7 cellular contexts compared by ENCODE assay signal in genomic region chr5:10630744-10631143, GRCh38.
DNase-seq lines count a peak whose midpoint lies in the region; ATAC-seq, FAIRE-seq and TF ChIP-seq lines count a peak whose summit lies in the region.
"Not testable (repeated sequence)": the region's sequence is repeated elsewhere in the genome, so short reads cannot be mapped to it uniquely, and the experiment has no call there.

No MANE protein-coding gene starts in this region.

- not testable (repeated sequence) for TF ChIP-seq POLR2A in GM12878 (IDR thresholded peaks at IDR 0.05; ENCODE audit: low read depth, low read length)

- peaks cover 74% of the 10 kb centered on the region for H3K79me2 ChIP-seq in GM12878 (ENCODE audit: control insufficient read depth, insufficient read depth, low read length)

- H3K36me3 Mint-ChIP-seq in CD4-positive, CD25-positive, alpha-beta regulatory T cell; memory B cell: not testable (repeated sequence)
- peaks cover 22% of the 10 kb centered on the region for H3K36me3 Mint-ChIP-seq in activated CD4-positive, alpha-beta T cell treated with anti-CD3 and anti-CD28 coated beads, Interleukin-2, amount 10 ng/mL, durations not matched to agents 24 days and 14 days (ENCODE audit: low read depth)
- peaks cover 62 to 81% of the 10 kb centered on the region in 2 donors for H3K36me3 Mint-ChIP-seq in stimulated activated naive B cell treated with anti-CD40 and anti-IgM and Interleukin-4, amounts not matched to agents 10 μg/mL and 1 μg/mL and 100 μg/mL, for 72 hours

- H3K27me3 Mint-ChIP-seq in CD4-positive, CD25-positive, alpha-beta regulatory T cell; activated CD4-positive, alpha-beta T cell treated with anti-CD3 and anti-CD28 coated beads, Interleukin-2, amount 10 ng/mL, durations not matched to agents 24 days and 14 days; memory B cell; stimulated activated naive B cell treated with anti-CD40 and anti-IgM and Interleukin-4, amounts not matched to agents 10 μg/mL and 1 μg/mL and 100 μg/mL, for 72 hours: not testable (repeated sequence)

- not testable (repeated sequence) for FAIRE-seq in GM12878 (lab: Jason Lieb, UNC)

- not testable (repeated sequence) for H3K27ac ChIP-seq in CD4-positive, CD25-positive, alpha-beta regulatory T cell (ENCODE audit: insufficient read depth, low read length, poor library complexity, severe bottlenecking)
- H3K27ac ChIP-seq in HL-60 (replicated peaks) (peak overlapping the region; percentile 79), RWPE2 (ENCODE audit: poor library complexity, severe bottlenecking) (peak overlapping the region; percentile 3), GM12878 (ENCODE audit: control insufficient read depth, insufficient read depth) (peak overlapping the region; percentile 93)

- not testable (repeated sequence) for H3K36me3 ChIP-seq in CD4-positive, CD25-positive, alpha-beta regulatory T cell (ENCODE audit: control insufficient read depth, insufficient read depth, low read length); RWPE2 (ENCODE audit: low read depth); GM12878 (ENCODE audit: control insufficient read depth in 2 of 2, insufficient read depth in 2 of 2, low read length in 1 of 2)

- RAD21 ChIA-PET in GM12878 (lab: Charles Lee; ENCODE audit: unreplicated experiment): interaction anchor here (0.9 to 7.5 kb wide), 7 partner anchors 9 to 176 kb away, joined by 3 to 79 read pairs (median 8); partner anchors contain the start of gene ANKRD33B

- not testable (repeated sequence) for H2AFZ ChIP-seq in GM12878 (ENCODE audit: control insufficient read depth, low read depth, low read length)

- not testable (repeated sequence) for H3K9me3 ChIP-seq in CD4-positive, CD25-positive, alpha-beta regulatory T cell (ENCODE audit: control insufficient read depth in 2 of 2, low read length in 2 of 2); RWPE2 (ENCODE audit: severe bottlenecking); GM12878 (replicated peaks; ENCODE audit: control insufficient read depth, insufficient read depth, low read length)

- H3K27ac Mint-ChIP-seq in CD4-positive, CD25-positive, alpha-beta regulatory T cell: peak overlapping the region in 2 of 3 donors; percentile 52 to 79
- peak overlapping the region; percentile 86 for H3K27ac Mint-ChIP-seq in activated CD4-positive, alpha-beta T cell treated with anti-CD3 and anti-CD28 coated beads, Interleukin-2, amount 10 ng/mL, durations not matched to agents 24 days and 14 days
- peak overlapping the region; percentile 99 for H3K27ac Mint-ChIP-seq in memory B cell
- H3K27ac Mint-ChIP-seq in stimulated activated naive B cell treated with anti-CD40 and anti-IgM and Interleukin-4, amounts not matched to agents 10 μg/mL and 1 μg/mL and 100 μg/mL, for 72 hours: peak overlapping the region; percentile 99

- CTCF ChIA-PET in GM12878 (lab: Yijun Ruan, JAX): interaction anchor here (1.0 to 7.9 kb wide), 6 partner anchors 19 to 273 kb away, joined by 6 to 157 read pairs (median 10); no protein-coding TSS in a partner anchor

- BruUV-seq in GM12878 (replicated peaks; lab: Mats Ljungman, UMichigan): not testable (repeated sequence)

- not testable (repeated sequence) for H4K20me1 ChIP-seq in GM12878 (ENCODE audit: control insufficient read depth, insufficient read depth)

- H3K4me2 ChIP-seq in GM12878 (ENCODE audit: control insufficient read depth, insufficient read depth): peak overlapping the region; percentile 83

- not testable (repeated sequence) for DNase-seq in CD4-positive, CD25-positive, alpha-beta regulatory T cell; HL-60 (ENCODE audit: low read depth in 1 of 2, low spot score in 1 of 2); RWPE2 (ENCODE audit: low spot score); activated CD4-positive, alpha-beta T cell treated with anti-CD3 and anti-CD28 coated beads, Interleukin-2, amount 10 ng/mL, durations not matched to agents 24 days and 14 days; GM12878 (ENCODE audit: low read depth, low spot score); stimulated activated naive B cell treated with anti-CD40 and anti-IgM and Interleukin-4, amounts not matched to agents 10 μg/mL and 1 μg/mL and 100 μg/mL, for 72 hours
- DNase-seq in memory B cell (ENCODE audit: low spot score in 2 of 2): peak in 1 of 2 donors; percentile 25

- POLR2A ChIA-PET in GM12878 (lab: Charles Lee): interaction anchor here (0.9 to 1.2 kb wide), 2 partner anchors 69 to 102 kb away, joined by 3 to 4 read pairs; no protein-coding TSS in a partner anchor

- TF ChIP-seq RAD21 in GM12878 (IDR thresholded peaks at IDR 0.05; ENCODE audit: insufficient read depth, low read depth, low read length): not testable (repeated sequence)

- not testable (repeated sequence) for H3K9me3 Mint-ChIP-seq in CD4-positive, CD25-positive, alpha-beta regulatory T cell; activated CD4-positive, alpha-beta T cell treated with anti-CD3 and anti-CD28 coated beads, Interleukin-2, amount 10 ng/mL, durations not matched to agents 24 days and 14 days; memory B cell; stimulated activated naive B cell treated with anti-CD40 and anti-IgM and Interleukin-4, amounts not matched to agents 10 μg/mL and 1 μg/mL and 100 μg/mL, for 72 hours

- in situ Hi-C loops in GM12878 (cut with MboI): not testable (repeated sequence)

- H3K4me1 Mint-ChIP-seq in CD4-positive, CD25-positive, alpha-beta regulatory T cell: peaks cover 32 to 59% (median 48%) of the 10 kb centered on the region in 4 donors
- peaks cover 81% of the 10 kb centered on the region for H3K4me1 Mint-ChIP-seq in activated CD4-positive, alpha-beta T cell treated with anti-CD3 and anti-CD28 coated beads, Interleukin-2, amount 10 ng/mL, durations not matched to agents 24 days and 14 days
- H3K4me1 Mint-ChIP-seq in memory B cell: peaks cover 69% of the 10 kb centered on the region
- peaks cover 83 to 96% of the 10 kb centered on the region in 2 donors for H3K4me1 Mint-ChIP-seq in stimulated activated naive B cell treated with anti-CD40 and anti-IgM and Interleukin-4, amounts not matched to agents 10 μg/mL and 1 μg/mL and 100 μg/mL, for 72 hours

- peaks cover 56% of the 10 kb centered on the region for H3K4me1 ChIP-seq in CD4-positive, CD25-positive, alpha-beta regulatory T cell (ENCODE audit: control insufficient read depth, insufficient read depth, low read length, poor library complexity, severe bottlenecking)
- H3K4me1 ChIP-seq in RWPE2 (ENCODE audit: insufficient read depth, poor library complexity, severe bottlenecking) (peaks cover 28% of the 10 kb centered on the region), GM12878 (ENCODE audit: control insufficient read depth, insufficient read depth, low read length) (peaks cover 83% of the 10 kb centered on the region)

- intact Hi-C loops in activated CD4-positive, alpha-beta T cell treated with anti-CD3 and anti-CD28 coated beads, Interleukin-2, amount 10 ng/mL, durations not matched to agents 24 days and 14 days (cut with micrococcal nuclease): loop anchor here (5.0 kb wide), 1 partner anchor 132 kb away; the partner anchor contains the start of gene DAP
- intact Hi-C loops in GM12878 (cut with micrococcal nuclease; ENCODE audit: unreplicated experiment): loop anchor here (1.0 to 5.0 kb wide), 3 partner anchors 52 to 348 kb away; no protein-coding TSS in a partner anchor

- TF ChIP-seq EP300 in GM12878 (IDR thresholded peaks at IDR 0.05; ENCODE audit: borderline replicate concordance in 1 of 2, control insufficient read depth in 1 of 2, low read depth in 2 of 2, low read length in 2 of 2): not testable (repeated sequence)

- 0% methylated on average over 2 of the region's 4 CpGs for WGBS in GM12878 (ENCODE audit: insufficient coverage, insufficient replicate concordance, low lambda C conversion rate, missing lambda C conversion rate)

- H3K27me3 ChIP-seq in CD4-positive, CD25-positive, alpha-beta regulatory T cell (ENCODE audit: control insufficient read depth, insufficient read depth, low read length); HL-60 (ENCODE audit: insufficient read depth, poor library complexity, severe bottlenecking); RWPE2 (ENCODE audit: insufficient read depth, poor library complexity, severe bottlenecking); GM12878 (replicated peaks in 1 of 2; ENCODE audit: control insufficient read depth in 2 of 2, insufficient read depth in 2 of 2, low read length in 1 of 2): not testable (repeated sequence)

- H3K4me3 ChIP-seq in CD4-positive, CD25-positive, alpha-beta regulatory T cell (ENCODE audit: low read depth, low read length); HL-60 (replicated peaks; ENCODE audit: insufficient read depth, low read length); RWPE2 (ENCODE audit: severe bottlenecking): not testable (repeated sequence)
- H3K4me3 ChIP-seq in GM12878: peak overlapping the region; percentile 59

- not testable (repeated sequence) for TF ChIP-seq CTCF in HL-60 (IDR thresholded peaks at IDR 0.05; ENCODE audit: insufficient read depth, low read length); RWPE2 (IDR thresholded peaks at IDR 0.05; ENCODE audit: poor library complexity, severe bottlenecking); GM12878 (IDR thresholded peaks at IDR 0.05 in 2 of 3, conservative IDR thresholded peaks at IDR 0.05 in 1 of 3; ENCODE audit: control insufficient read depth in 2 of 3, extremely low read depth in 1 of 3, insufficient read depth in 1 of 3, low read depth in 3 of 3, low read length in 3 of 3)

- SMC1A ChIA-PET in GM12878 (lab: Charles Lee; ENCODE audit: uncharacterized antibody, unreplicated experiment): interaction anchor here (0.8 to 5.8 kb wide), 8 partner anchors 10 to 177 kb away, joined by 3 to 71 read pairs (median 9); no protein-coding TSS in a partner anchor

- not testable (repeated sequence) for ATAC-seq in CD4-positive, CD25-positive, alpha-beta regulatory T cell (ENCODE audit: low read depth in 2 of 2); RWPE2 (ENCODE audit: low read depth)
- ATAC-seq in GM12878 (peak; percentile 5; the same call in 2 of the 3 replicates), memory B cell (ENCODE audit: low read depth) (peak; percentile 12)
- peak; percentile 10 to 11 for ATAC-seq in stimulated activated naive B cell treated with anti-CD40 and anti-IgM and Interleukin-4, amounts not matched to agents 10 μg/mL and 1 μg/mL and 100 μg/mL, for 72 hours (replicated peaks)

- peak overlapping the region; percentile 83 for H3K9ac ChIP-seq in GM12878 (ENCODE audit: control insufficient read depth, insufficient read depth, low read length)

- peak overlapping the region in 3 of 4 donors; percentile 11 to 78 (median 76) for H3K4me3 Mint-ChIP-seq in CD4-positive, CD25-positive, alpha-beta regulatory T cell
- H3K4me3 Mint-ChIP-seq in activated CD4-positive, alpha-beta T cell treated with anti-CD3 and anti-CD28 coated beads, Interleukin-2, amount 10 ng/mL, durations not matched to agents 24 days and 14 days: peak overlapping the region; percentile 21
- H3K4me3 Mint-ChIP-seq in memory B cell: peak overlapping the region; percentile 87
- peak overlapping the region; percentile 71 to 79 for H3K4me3 Mint-ChIP-seq in stimulated activated naive B cell treated with anti-CD40 and anti-IgM and Interleukin-4, amounts not matched to agents 10 μg/mL and 1 μg/mL and 100 μg/mL, for 72 hours

Comparison
In these comparisons a context has a peak if more than half of its experiments do, and no peak if none do; other contexts are left out.
1. H3K4me3 Mint-ChIP-seq: peak in every context shown above with its lines; median percentile 87 in memory B cell; 76 in CD4-positive, CD25-positive, alpha-beta regulatory T cell; 75 in stimulated activated naive B cell treated with anti-CD40 and anti-IgM and Interleukin-4, amounts not matched to agents 10 μg/mL and 1 μg/mL and 100 μg/mL, for 72 hours; 21 in activated CD4-positive, alpha-beta T cell treated with anti-CD3 and anti-CD28 coated beads, Interleukin-2, amount 10 ng/mL, durations not matched to agents 24 days and 14 days.